20 cellular contexts compared by ENCODE assay signal in the genomic region with DNA sequence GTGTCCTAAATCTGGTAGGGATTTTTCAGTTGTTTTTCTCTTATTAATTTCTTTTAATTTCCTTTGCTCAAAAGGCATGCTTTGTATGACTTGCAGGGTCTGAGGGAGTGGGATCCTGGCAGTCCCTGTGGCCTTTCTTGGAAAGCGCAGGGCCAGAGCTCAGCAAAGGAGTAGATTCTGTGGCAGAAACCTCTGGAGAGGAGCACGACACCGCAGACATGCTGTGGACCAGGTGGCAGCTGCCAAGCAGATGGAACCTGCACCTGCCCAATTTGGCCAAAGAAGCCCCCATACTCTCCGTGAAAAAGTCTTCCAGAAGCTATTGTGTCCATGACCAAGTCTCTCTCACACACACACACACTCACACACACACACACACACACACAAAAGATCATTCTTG.
"Had no signal": no experiment of that assay in that cellular context is flagged by ENCODE, and none has a peak within 500 bp of the region (broad histone marks: within the 10 kb centered on the region; RNA-seq: fewer than 3 reads in every experiment).

No MANE protein-coding gene starts in this region.

- H3K27ac ChIP-seq: KMS-11, SJCRH30 had no signal

- H3K4me1 ChIP-seq: SJCRH30 had no signal

- DNase-seq: Kasumi-1, MM.1S, NCI-H1092 treated with DMSO at 0.1 percent for 48 hours, NCI-H1436, NCI-H187 treated with DMSO at 0.1 percent for 48 hours, NCI-H2081, NCI-H2107, NCI-H2227 treated with DMSO at 0.1 percent for 48 hours, NCI-H446, NCI-H510A, NCI-H524 treated with DMSO at 0.1 percent for 48 hours, NCI-H69, NCI-H774, RPMI8226, SHP77 treated with DMSO at 0.1 percent for 48 hours, SJCRH30 had no signal

- H3K36me3 Mint-ChIP-seq: IgD-negative memory B cell had no signal

- ATAC-seq: K562, SK-N-SH treated with all-trans-retinoic acid at 6 μM for 48 hours had no signal

- H3K4me2 ChIP-seq: KMS-11 had no signal

- H3K4me3 ChIP-seq: K562, SJCRH30 had no signal

- H3K27me3 ChIP-seq: SJCRH30 had no signal

- H3K9ac ChIP-seq: KMS-11 had no signal

- H3K27ac Mint-ChIP-seq: IgD-negative memory B cell had no signal

- H3K4me3 Mint-ChIP-seq: IgD-negative memory B cell had no signal

- H3K9me3 ChIP-seq: SJCRH30 had no signal

- H3K9me3 Mint-ChIP-seq: IgD-negative memory B cell had no signal

- H3K36me3 ChIP-seq: SJCRH30 had no signal
